26 cellular contexts compared by ENCODE assay signal in genomic region chr5:145805819-145806218, GRCh38.
"Had no signal": no experiment of that assay in that cellular context is flagged by ENCODE, and none has a peak within 500 bp of the region (broad histone marks: within the 10 kb centered on the region; RNA-seq: fewer than 3 reads in every experiment).

No MANE protein-coding gene starts in this region.

- H3K27me3 ChIP-seq: body of pancreas, MG63, Peyer's patch had no signal

- ATAC-seq: activated CD8-positive, alpha-beta T cell treated with anti-CD3 and anti-CD28 coated beads for 36 hours; body of pancreas; Right ventricle myocardium inferior had no signal

- H3K4me3 ChIP-seq: body of pancreas, MG63, Peyer's patch had no signal

- H3K36me3 ChIP-seq: MG63 had no signal

- H3K4me1 ChIP-seq: Peyer's patch had no signal

- FAIRE-seq: astrocyte had no signal

- H3K27ac ChIP-seq: body of pancreas, Peyer's patch, RWPE1 had no signal

- H3K9me3 ChIP-seq: body of pancreas, MG63, Peyer's patch had no signal

- DNase-seq: activated CD4-positive, alpha-beta T cell treated with anti-CD3 and anti-CD28 coated beads, Interleukin-2, amount 10 ng/mL, durations not matched to agents 24 days and 14 days; activated CD4-positive, alpha-beta T cell treated with anti-CD3 and anti-CD28 coated beads, Interleukin-2, amount 50 U/mL, for 4 hours; activated CD8-positive, alpha-beta T cell treated with anti-CD3 and anti-CD28 coated beads for 36 hours; activated gamma-delta T cell; activated naive CD4-positive, alpha-beta T cell treated with Interleukin-2 at 50 U/mL for 16 hours; activated naive CD8-positive, alpha-beta T cell treated with anti-CD3 and anti-CD28 coated beads, Interleukin-2, amount 10 ng/mL, durations not matched to agents 7 days and 5 days; activated T-cell treated with anti-CD3 and anti-CD28 coated beads, Interleukin-2, amount 50 U/mL, for 24 hours; amygdala; body of pancreas; central memory CD4-positive, alpha-beta T cell; Kasumi-1; KG1; MG63; NCI-H1048; NCI-H1105 treated with DMSO at 0.1 percent for 48 hours; NCI-H1436; NCI-H1694; NCI-H2029; NCI-H345; NCI-H524 treated with DMSO at 0.1 percent for 48 hours; Peyer's patch; SIG-M5; T1000 had no signal
